Comparison of ENCODE assay signal across 30 cellular contexts in genomic region chr19:35560677-35561076, GRCh38. TPM values are rescaled to one million over a fixed set of nuclear protein-coding genes. Genes with fewer than 3 reads are reported as not detected.
"Had no signal": no experiment of that assay in that cellular context is flagged by ENCODE, and none has a peak within 500 bp of the region (broad histone marks: within the 10 kb centered on the region; RNA-seq: fewer than 3 reads in every experiment).

No MANE protein-coding gene starts in this region.

- H3K9me3 ChIP-seq: MG63 had no signal

- H3K27ac ChIP-seq: cardiac muscle cell, PC-9, WERI-Rb-1 had no signal

- H3K4me3 ChIP-seq: cardiac muscle cell, MG63, PC-9 had no signal

- ATAC-seq: activated CD8-positive, alpha-beta memory T cell treated with anti-CD3 and anti-CD28 coated beads, Interleukin-2, amount 10 ng/mL, durations not matched to agents 7 days and 5 days had no signal

- H3K36me3 ChIP-seq: cardiac muscle cell, MG63, WERI-Rb-1 had no signal

- DNase-seq: activated CD4-positive, alpha-beta memory T cell treated with anti-CD3 and anti-CD28 coated beads, Interleukin-2, amount 10 ng/mL, durations not matched to agents 7 days and 5 days; activated CD4-positive, alpha-beta T cell treated with anti-CD3 and anti-CD28 coated beads for 1 hour; activated CD4-positive, alpha-beta T cell treated with anti-CD3 and anti-CD28 coated beads for 48 hours; activated CD4-positive, CD25-positive, alpha-beta regulatory T cell; activated CD8-positive, alpha-beta memory T cell treated with anti-CD3 and anti-CD28 coated beads for 24 hours; activated CD8-positive, alpha-beta memory T cell treated with anti-CD3 and anti-CD28 coated beads, Interleukin-2, amount 10 ng/mL, durations not matched to agents 7 days and 5 days; activated CD8-positive, alpha-beta memory T cell treated with anti-CD3 and anti-CD28 coated beads, Interleukin-2, amount 50 U/mL, for 48 hours; activated gamma-delta T cell; activated naive CD4-positive, alpha-beta T cell treated with Interleukin-2 at 50 U/mL for 16 hours; anterior cingulate cortex; Kasumi-1; KG1; MG63; NCI-H1092; NCI-H1436 treated with DMSO at 0.1 percent for 48 hours; NCI-H1694 treated with DMSO at 0.1 percent for 48 hours; NCI-H2029; NCI-H345; NCI-H524 treated with DMSO at 0.1 percent for 48 hours; PC-9; SW 1271; T1000; WERI-Rb-1 had no signal

RNA-seq across cellular contexts. Expression of gene ATP4A, which starts 2.8 kb away (rescaled TPM):
- total RNA-seq: activated CD4-positive, alpha-beta memory T cell treated with anti-CD3 and anti-CD28 coated beads, Interleukin-2, amount 10 ng/mL, durations not matched to agents 7 days and 5 days; activated CD8-positive, alpha-beta memory T cell treated with anti-CD3 and anti-CD28 coated beads, Interleukin-2, amount 10 ng/mL, durations not matched to agents 7 days and 5 days; activated T-helper 2 cell treated with anti-CD3 and anti-CD28 coated beads, Interferon-gamma antibody, Interleukin-2, Interleukin-4, amounts not matched to agents 10 μg/mL and 5 μg/mL and 100 μg/mL, durations not matched to agents 14 hours and 24 hours and 36 hours; NCI-H460; PC-9; Right ventricle myocardium superior; T-helper 1 cell treated with Interleukin-12 subunit alpha and Interleukin-12 subunit beta and Interleukin-4 antibody, amounts not matched to agents 30 ng/mL and 1 ng/mL, for 36 hours; T-helper 2 cell treated with Interferon-gamma antibody and Interleukin-4, amounts not matched to agents 100 ng/mL and 5 ng/mL, for 36 hours had no signal

RNA-seq across cellular contexts. Expression of gene PMIS2, which starts 25.3 kb away (rescaled TPM):
- total RNA-seq: activated CD4-positive, alpha-beta memory T cell treated with anti-CD3 and anti-CD28 coated beads, Interleukin-2, amount 10 ng/mL, durations not matched to agents 7 days and 5 days; activated CD8-positive, alpha-beta memory T cell treated with anti-CD3 and anti-CD28 coated beads, Interleukin-2, amount 10 ng/mL, durations not matched to agents 7 days and 5 days; activated T-helper 2 cell treated with anti-CD3 and anti-CD28 coated beads, Interferon-gamma antibody, Interleukin-2, Interleukin-4, amounts not matched to agents 10 μg/mL and 5 μg/mL and 100 μg/mL, durations not matched to agents 14 hours and 24 hours and 36 hours; cardiac muscle cell; NCI-H460; OCI-LY7; PC-9; Right ventricle myocardium superior; T-helper 1 cell treated with Interleukin-12 subunit alpha and Interleukin-12 subunit beta and Interleukin-4 antibody, amounts not matched to agents 30 ng/mL and 1 ng/mL, for 36 hours; T-helper 2 cell treated with Interferon-gamma antibody and Interleukin-4, amounts not matched to agents 100 ng/mL and 5 ng/mL, for 36 hours had no signal
- polyA plus RNA-seq: cardiac muscle cell had no signal

RNA-seq across cellular contexts. Expression of gene GAPDHS, which starts 27.4 kb away (rescaled TPM):
- total RNA-seq: activated CD4-positive, alpha-beta memory T cell treated with anti-CD3 and anti-CD28 coated beads, Interleukin-2, amount 10 ng/mL, durations not matched to agents 7 days and 5 days; activated CD8-positive, alpha-beta memory T cell treated with anti-CD3 and anti-CD28 coated beads, Interleukin-2, amount 10 ng/mL, durations not matched to agents 7 days and 5 days; activated T-helper 2 cell treated with anti-CD3 and anti-CD28 coated beads, Interferon-gamma antibody, Interleukin-2, Interleukin-4, amounts not matched to agents 10 μg/mL and 5 μg/mL and 100 μg/mL, durations not matched to agents 14 hours and 24 hours and 36 hours; cardiac muscle cell; NCI-H460; OCI-LY7; PC-9; Right ventricle myocardium superior; T-helper 1 cell treated with Interleukin-12 subunit alpha and Interleukin-12 subunit beta and Interleukin-4 antibody, amounts not matched to agents 30 ng/mL and 1 ng/mL, for 36 hours; T-helper 2 cell treated with Interferon-gamma antibody and Interleukin-4, amounts not matched to agents 100 ng/mL and 5 ng/mL, for 36 hours had no signal
- polyA plus RNA-seq: cardiac muscle cell had no signal

RNA-seq across cellular contexts. Expression of gene SBSN, which starts 32.6 kb away (rescaled TPM):
- total RNA-seq: activated CD4-positive, alpha-beta memory T cell treated with anti-CD3 and anti-CD28 coated beads, Interleukin-2, amount 10 ng/mL, durations not matched to agents 7 days and 5 days; activated CD8-positive, alpha-beta memory T cell treated with anti-CD3 and anti-CD28 coated beads, Interleukin-2, amount 10 ng/mL, durations not matched to agents 7 days and 5 days; activated T-helper 2 cell treated with anti-CD3 and anti-CD28 coated beads, Interferon-gamma antibody, Interleukin-2, Interleukin-4, amounts not matched to agents 10 μg/mL and 5 μg/mL and 100 μg/mL, durations not matched to agents 14 hours and 24 hours and 36 hours; NCI-H460; OCI-LY7; Right ventricle myocardium superior; T-helper 1 cell treated with Interleukin-12 subunit alpha and Interleukin-12 subunit beta and Interleukin-4 antibody, amounts not matched to agents 30 ng/mL and 1 ng/mL, for 36 hours; T-helper 2 cell treated with Interferon-gamma antibody and Interleukin-4, amounts not matched to agents 100 ng/mL and 5 ng/mL, for 36 hours had no signal
- polyA plus RNA-seq: cardiac muscle cell had no signal
